In the genomic region with DNA sequence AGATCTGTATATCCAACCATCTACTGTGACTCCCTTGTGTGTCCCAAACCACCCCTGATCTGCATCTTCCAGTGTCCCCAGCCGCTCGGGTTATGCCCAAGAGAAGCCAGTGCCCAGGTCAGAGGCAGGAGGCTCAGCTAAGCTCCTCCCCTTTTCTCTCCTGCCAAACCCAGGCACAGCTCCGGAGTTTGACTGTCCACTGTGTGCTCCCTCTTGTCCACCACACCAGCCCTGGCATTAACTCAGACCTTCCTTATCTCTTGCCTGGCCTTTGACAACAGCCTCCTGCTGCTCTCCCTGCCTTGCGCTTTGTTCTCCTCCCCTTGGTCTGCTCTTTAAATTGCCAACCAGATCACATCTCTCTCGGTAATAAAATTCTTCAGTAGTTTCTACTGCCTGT, we compare ENCODE assay signal across 37 cellular contexts.
"Had no signal": no experiment of that assay in that cellular context is flagged by ENCODE, and none has a peak within 500 bp of the region (broad histone marks: within the 10 kb centered on the region; RNA-seq: fewer than 3 reads in every experiment).

No MANE protein-coding gene starts in this region.

- H3K36me3 Mint-ChIP-seq: activated CD4-positive, alpha-beta memory T cell treated with anti-CD3 and anti-CD28 coated beads for 36 hours; activated naive CD4-positive, alpha-beta T cell treated with anti-CD3 and anti-CD28 coated beads, Interleukin-2, amount 50 U/mL, for 72 hours had no signal

- H3K27me3 Mint-ChIP-seq: activated B cell treated with CpG ODN at 0.5 μM for 24 hours had no signal

- H3K27ac ChIP-seq: adrenal gland, body of pancreas, breast epithelium, SJSA1, VCaP had no signal

- H3K4me1 Mint-ChIP-seq: activated B cell treated with CpG ODN at 0.5 μM for 24 hours had no signal

- H3K4me3 Mint-ChIP-seq: activated B cell treated with CpG ODN at 0.5 μM for 24 hours; activated CD4-positive, alpha-beta memory T cell treated with anti-CD3 and anti-CD28 coated beads for 36 hours; activated naive CD4-positive, alpha-beta T cell treated with anti-CD3 and anti-CD28 coated beads for 36 hours; activated T-cell treated with anti-CD3 and anti-CD28 coated beads, Interleukin-2, amount 50 U/mL, for 4 hours; activated T-helper 1 cell treated with anti-CD3 and anti-CD28 coated beads, Interleukin-12 subunit alpha, Interleukin-12 subunit beta, Interleukin-2, Interleukin-4 antibody, amounts not matched to agents 30 ng/mL and 10 ng/mL and 1 ng/mL, durations not matched to agents 14 hours and 24 hours and 36 hours had no signal

- ATAC-seq: activated naive CD4-positive, alpha-beta T cell treated with anti-CD3 and anti-CD28 coated beads, Interleukin-2, amount 50 U/mL, for 72 hours; activated T-cell treated with anti-CD3 and anti-CD28 coated beads, Interleukin-2, amount 50 U/mL, for 4 hours; body of pancreas had no signal

- DNase-seq: activated B cell treated with CpG ODN at 0.5 μM for 24 hours; activated CD4-positive, alpha-beta memory T cell treated with anti-CD3 and anti-CD28 coated beads for 36 hours; activated CD4-positive, alpha-beta T cell treated with anti-CD3 and anti-CD28 coated beads for 4 hours; activated CD4-positive, alpha-beta T cell treated with anti-CD3 and anti-CD28 coated beads, Interleukin-2, amount 50 U/mL, for 1 hour; activated CD4-positive, CD25-positive, alpha-beta regulatory T cell treated with anti-CD3 and anti-CD28 coated beads, Interleukin-2, amount 50 U/mL, for 72 hours; activated CD8-positive, alpha-beta memory T cell treated with anti-CD3 and anti-CD28 coated beads, Interleukin-2, amount 50 U/mL, for 4 hours; activated gamma-delta T cell treated with Interleukin-2 at 50 U/mL for 16 hours; activated naive CD4-positive, alpha-beta T cell treated with anti-CD3 and anti-CD28 coated beads for 36 hours; activated T-cell treated with anti-CD3 and anti-CD28 coated beads for 4 hours; activated T-cell treated with anti-CD3 and anti-CD28 coated beads, Interleukin-2, amount 50 U/mL, for 4 hours; adrenal gland; body of pancreas; caudate nucleus; Kasumi-1; KG1; MG63; NCI-H1048; NCI-H1105 treated with DMSO at 0.1 percent for 48 hours; NCI-H1436; NCI-H1694; NCI-H2029; NCI-H2171; NCI-H510A; NCI-H526; NCI-H748 treated with DMSO at 0.1 percent for 48 hours; NK-92 treated with Interleukin-12 subunit alpha and Interleukin-12 subunit beta, amount 100 ng/mL, for 24 hours; OCI-M1; SHP77 treated with DMSO at 0.1 percent for 48 hours; SW 1271; T-helper 1 cell; T-helper 2 cell; T-helper 9 cell had no signal

- H3K4me3 ChIP-seq: adrenal gland, body of pancreas, breast epithelium, MG63, SJSA1 had no signal

- H3K9me3 ChIP-seq: adrenal gland, body of pancreas, breast epithelium, MG63, SJSA1 had no signal

- H3K27ac Mint-ChIP-seq: activated B cell treated with CpG ODN at 0.5 μM for 24 hours; activated CD4-positive, alpha-beta memory T cell treated with anti-CD3 and anti-CD28 coated beads for 36 hours; activated naive CD4-positive, alpha-beta T cell treated with anti-CD3 and anti-CD28 coated beads for 36 hours; activated naive CD4-positive, alpha-beta T cell treated with anti-CD3 and anti-CD28 coated beads, Interleukin-2, amount 50 U/mL, for 72 hours; activated T-helper 1 cell treated with anti-CD3 and anti-CD28 coated beads, Interleukin-12 subunit alpha, Interleukin-12 subunit beta, Interleukin-2, Interleukin-4 antibody, amounts not matched to agents 30 ng/mL and 10 ng/mL and 1 ng/mL, durations not matched to agents 14 hours and 24 hours and 36 hours had no signal

- H3K4me1 ChIP-seq: adrenal gland, body of pancreas, breast epithelium, SJSA1 had no signal

- H3K36me3 ChIP-seq: adrenal gland, breast epithelium, MG63, SJSA1 had no signal

- H3K9me3 Mint-ChIP-seq: activated B cell treated with CpG ODN at 0.5 μM for 24 hours; activated CD4-positive, alpha-beta memory T cell treated with anti-CD3 and anti-CD28 coated beads for 36 hours; activated naive CD4-positive, alpha-beta T cell treated with anti-CD3 and anti-CD28 coated beads for 36 hours; activated naive CD4-positive, alpha-beta T cell treated with anti-CD3 and anti-CD28 coated beads, Interleukin-2, amount 50 U/mL, for 72 hours; activated T-cell treated with anti-CD3 and anti-CD28 coated beads, Interleukin-2, amount 50 U/mL, for 4 hours; activated T-helper 1 cell treated with anti-CD3 and anti-CD28 coated beads, Interleukin-12 subunit alpha, Interleukin-12 subunit beta, Interleukin-2, Interleukin-4 antibody, amounts not matched to agents 30 ng/mL and 10 ng/mL and 1 ng/mL, durations not matched to agents 14 hours and 24 hours and 36 hours had no signal

- H3K27me3 ChIP-seq: adrenal gland, body of pancreas, breast epithelium, MG63 had no signal
